In the genomic region with DNA sequence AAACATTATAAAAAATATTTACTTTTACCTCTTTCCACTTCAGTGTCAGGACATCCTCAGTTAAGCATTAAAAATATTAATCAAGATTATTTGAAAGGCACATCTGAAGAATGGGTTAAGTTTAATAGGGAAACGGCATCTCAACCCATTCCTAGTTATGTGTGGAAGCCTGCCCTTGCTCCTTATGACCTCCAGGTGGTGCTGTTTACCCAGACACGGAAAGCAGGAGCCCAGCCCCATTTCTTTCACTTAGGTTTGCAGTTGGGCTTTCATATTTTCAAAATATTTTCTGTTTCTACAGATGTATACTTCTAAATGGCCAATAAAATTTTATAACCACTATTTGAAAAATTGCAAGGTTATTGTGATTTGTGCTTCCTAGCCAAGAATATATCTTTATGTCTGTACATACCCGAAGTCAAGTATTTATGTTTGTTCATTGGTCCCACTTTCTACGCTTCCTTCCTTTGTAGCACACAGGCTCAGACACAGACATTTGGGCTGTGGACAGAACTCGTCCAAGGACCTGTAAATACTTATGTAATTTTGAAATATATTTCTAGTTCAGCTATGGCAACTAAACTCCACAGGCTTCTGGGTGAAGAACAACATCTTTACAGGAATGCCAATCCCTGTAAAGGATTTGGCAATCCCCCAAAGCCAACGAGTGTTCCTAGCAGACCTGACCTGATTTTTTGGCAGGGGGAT, we compare ENCODE assay signal across 8 cellular contexts.
DNase-seq lines count a peak whose midpoint lies in the region; ATAC-seq and TF ChIP-seq lines count a peak whose summit lies in the region.

No MANE protein-coding gene starts in this region.

- intact Hi-C loops in sigmoid colon (cut with DNase I): loop anchor here (2.0 to 10.0 kb wide), 7 partner anchors 136 to 1749 kb away; no protein-coding TSS in a partner anchor

- in situ Hi-C loops in astrocyte of the spinal cord (cut with HindIII; ENCODE audit: low sequenced_read_pairs): no loop called here

- no peak for TF ChIP-seq POLR2A in sigmoid colon (IDR thresholded peaks at IDR 0.05)

- no peak overlapping the region for H3K4me3 ChIP-seq in astrocyte of the spinal cord (ENCODE audit: low read depth, low read length)
- peak overlapping the region in 3 of 4 donors; percentile 21 to 39 (median 31) for H3K4me3 ChIP-seq in sigmoid colon

- H3K4me1 ChIP-seq in sigmoid colon: peaks cover 0 to 25% (median 11%) of the 10 kb centered on the region in 4 donors

- H3K27ac ChIP-seq in sigmoid colon: peak overlapping the region in 3 of 4 donors; percentile 7 to 39 (median 38)

- H3K27me3 ChIP-seq in sigmoid colon: no peaks in the 10 kb centered on the region

- TF ChIP-seq CTCF in astrocyte of the spinal cord (IDR thresholded peaks at IDR 0.05; ENCODE audit: low read depth, low read length) (peak; percentile 96), sigmoid colon (IDR thresholded peaks at IDR 0.05) (peak; percentile 84 to 94 (median 89))

- WGBS in sigmoid colon, 2 donors: 7 to 20% methylated on average over 6 of the region's 6 CpGs

- no peaks in the 10 kb centered on the region for H3K9me3 ChIP-seq in sigmoid colon

- DNase-seq in DMS79 (lab: John Stamatoyannopoulos, UW) (peak; percentile 9), Kasumi-1 (lab: John Stamatoyannopoulos, UW) (peak; percentile 80 to 81), RKO (ENCODE audit: low spot score) (peak; percentile 56), astrocyte of the spinal cord (ENCODE audit: low read depth, low spot score) (peak; percentile 69), hippocampal formation (lab: John Stamatoyannopoulos, UW) (peak; percentile 33 to 84), sigmoid colon (peak; percentile 72)

- no peaks in the 10 kb centered on the region for H3K36me3 ChIP-seq in sigmoid colon

- ATAC-seq in GM21576 (IDR thresholded peaks at IDR 0.05; ENCODE audit: unreplicated experiment): peak; percentile 63
- no peak for ATAC-seq in HG02840 (IDR thresholded peaks at IDR 0.05; ENCODE audit: low FRiP score, unreplicated experiment)

- no peak for TF ChIP-seq EP300 in sigmoid colon (IDR thresholded peaks at IDR 0.05)

Comparison
In these comparisons a context has a peak if more than half of its experiments do, and no peak if none do; other contexts are left out.
1. DNase-seq: peak in every context shown above with its lines; median percentile 80 in Kasumi-1; 72 in sigmoid colon; 69 in astrocyte of the spinal cord; 58 in hippocampal formation; 56 in RKO; 9 in DMS79.